28 cellular contexts compared by ENCODE assay signal in genomic region chr20:48333707-48334106, GRCh38.
"Had no signal": no experiment of that assay in that cellular context is flagged by ENCODE, and none has a peak within 500 bp of the region (broad histone marks: within the 10 kb centered on the region; RNA-seq: fewer than 3 reads in every experiment).

No MANE protein-coding gene starts in this region.

- H3K4me3 Mint-ChIP-seq: immature natural killer cell; naive thymus-derived CD8-positive, alpha-beta T cell; nephron; neural crest cell; stimulated activated naive B cell treated with anti-CD40 and anti-IgM and Interleukin-4, amounts not matched to agents 10 μg/mL and 1 μg/mL and 100 μg/mL, for 72 hours had no signal

- H3K9ac ChIP-seq: parathyroid adenoma had no signal

- H3K36me3 ChIP-seq: left ventricle myocardium inferior, neutrophil, right atrium auricular region, right lobe of liver, stomach, thyroid gland, transverse colon, upper lobe of left lung, vagina had no signal

- H3K9me3 Mint-ChIP-seq: immature natural killer cell, neural crest cell had no signal

- H3K4me1 Mint-ChIP-seq: immature natural killer cell; naive thymus-derived CD8-positive, alpha-beta T cell had no signal

- H2AFZ ChIP-seq: parathyroid adenoma had no signal

- H3K27ac ChIP-seq: left ventricle myocardium inferior, neutrophil, parathyroid adenoma, psoas muscle, right atrium auricular region, right lobe of liver, skin epidermis, stomach, testis, thyroid gland, upper lobe of left lung, vagina had no signal

- DNase-seq: hippocampal formation; immature natural killer cell; left ventricle myocardium inferior; midbrain; naive thymus-derived CD8-positive, alpha-beta T cell; occipital lobe; psoas muscle; right lobe of liver; stimulated activated CD4-positive, alpha-beta T cell treated with anti-CD3 and anti-CD28 coated beads, Interleukin-12 subunit alpha, Interleukin-12 subunit beta, amount 100 ng/mL, for 4 hours; stimulated activated CD4-positive, alpha-beta T cell treated with anti-CD3 and anti-CD28 coated beads, Interleukin-15, amount 100 ng/mL, for 24 hours; stimulated activated CD4-positive, alpha-beta T cell treated with anti-CD3 and anti-CD28 coated beads, Interleukin-2, amount 100 ng/mL, for 24 hours; stimulated activated CD4-positive, alpha-beta T cell treated with anti-CD3 and anti-CD28 coated beads, Interleukin-4, amount 100 ng/mL, for 1 hour; stimulated activated naive B cell treated with anti-CD40 and anti-IgM and Interleukin-4, amounts not matched to agents 10 μg/mL and 1 μg/mL and 100 μg/mL, for 72 hours; stimulated activated naive CD8-positive, alpha-beta T cell treated with anti-CD3 and anti-CD28 coated beads, Interleukin-15, Interleukin-2, amounts not matched to agents 100 U/mL and 50 U/mL, for 24 hours; stomach; testis; thyroid gland; transverse colon; upper lobe of left lung had no signal

- H3K79me2 ChIP-seq: parathyroid adenoma had no signal

- H3K27me3 ChIP-seq: right atrium auricular region, right lobe of liver, testis, thyroid gland, upper lobe of left lung, vagina had no signal

- H3K36me3 Mint-ChIP-seq: immature natural killer cell; naive thymus-derived CD8-positive, alpha-beta T cell; stimulated activated naive B cell treated with anti-CD40 and anti-IgM and Interleukin-4, amounts not matched to agents 10 μg/mL and 1 μg/mL and 100 μg/mL, for 72 hours had no signal

- H3K27ac Mint-ChIP-seq: immature natural killer cell; naive thymus-derived CD8-positive, alpha-beta T cell; nephron; stimulated activated naive B cell treated with anti-CD40 and anti-IgM and Interleukin-4, amounts not matched to agents 10 μg/mL and 1 μg/mL and 100 μg/mL, for 72 hours had no signal

- FAIRE-seq: islet of Langerhans had no signal

- H3K4me1 ChIP-seq: left ventricle myocardium inferior, parathyroid adenoma, psoas muscle, right atrium auricular region, right lobe of liver, thyroid gland, transverse colon, upper lobe of left lung, vagina had no signal

- H3K9me3 ChIP-seq: left ventricle myocardium inferior, neutrophil, psoas muscle, right atrium auricular region, right lobe of liver, stomach, testis, thyroid gland, transverse colon, upper lobe of left lung, vagina had no signal

- ATAC-seq: naive thymus-derived CD8-positive, alpha-beta T cell; psoas muscle; stimulated activated naive CD8-positive, alpha-beta T cell treated with anti-CD3 and anti-CD28 coated beads, Interleukin-15, Interleukin-2, amounts not matched to agents 100 U/mL and 50 U/mL, for 24 hours had no signal

- H3K4me3 ChIP-seq: left ventricle myocardium inferior, lung, psoas muscle, right atrium auricular region, right lobe of liver, skin epidermis, stomach, testis, thyroid gland, transverse colon, upper lobe of left lung, vagina had no signal
